In genomic region chr1:3393024-3393986, GRCh38 we compare ENCODE assay signal across 1 cellular context.
A peak's percentile ranks its signal among the peaks of the same experiment; 100 is the strongest.
TF ChIP-seq lines count a peak whose summit lies in the region.

No MANE protein-coding gene starts in this region.

TF ChIP-seq in HEK293, 187 proteins besides CTCF, POLR2A, EP300 and RAD21 (continued from another document):
- no peak for TF ChIP-seq ZBTB7A (tag by site-specific recombination; IDR thresholded peaks at IDR 0.05; ENCODE audit: low read depth)
- TF ChIP-seq ZBTB44 (tag by site-specific recombination; IDR thresholded peaks at IDR 0.05) = peak; percentile 11; the same call in 1 of the 2 replicates
- peak; percentile 96 for TF ChIP-seq TRIM28 (IDR thresholded peaks at IDR 0.05; ENCODE audit: borderline replicate concordance, low read length)
- TF ChIP-seq ZBTB20 (tag by site-specific recombination; IDR thresholded peaks at IDR 0.05) = peak; percentile 71
- TF ChIP-seq ZNF549 (tag by site-specific recombination; IDR thresholded peaks at IDR 0.05) = no peak
- TF ChIP-seq EGR2 (tag by site-specific recombination; IDR thresholded peaks at IDR 0.05; ENCODE audit: low read depth) = 0 out of 2 replicates have a peak, but pooled peaks have one; percentile 10
- no peak for TF ChIP-seq ZNF133 (tag by site-specific recombination; IDR thresholded peaks at IDR 0.05)
- no peak for TF ChIP-seq ZNF639 (tag by site-specific recombination; IDR thresholded peaks at IDR 0.05)
- TF ChIP-seq ZNF112 (tag by site-specific recombination; IDR thresholded peaks at IDR 0.05) = no peak
- TF ChIP-seq ZNF157 (tag by site-specific recombination; IDR thresholded peaks at IDR 0.05) = no peak
- no peak for TF ChIP-seq ZNF223 (tag by site-specific recombination; IDR thresholded peaks at IDR 0.05)
- TF ChIP-seq ZNF558 (tag by site-specific recombination; IDR thresholded peaks at IDR 0.05) = no peak
